Comparison of ENCODE assay signal across 2 cellular contexts in genomic region chr20:48930035-48930434, GRCh38.
TF ChIP-seq lines count a peak whose summit lies in the region.

No MANE protein-coding gene starts in this region.

TF ChIP-seq in HepG2, 621 proteins besides CTCF, POLR2A, EP300 and RAD21:
- TF ChIP-seq ZNF605 (CRISPR knock-in tag; IDR thresholded peaks at IDR 0.05) (0 out of 2 replicates have a peak, but pooled peaks have one; percentile 15), TBX2 (CRISPR knock-in tag; IDR thresholded peaks at IDR 0.05; ENCODE audit: borderline replicate concordance) (no peak), ZNF33A (CRISPR knock-in tag; IDR thresholded peaks at IDR 0.05; ENCODE audit: borderline replicate concordance) (no peak)
TF ChIP-seq in HepG2: peak in this region for 1.

TF ChIP-seq in GM23338, 12 proteins besides CTCF, POLR2A, EP300 and RAD21:
- TF ChIP-seq ZNF462 (CRISPR knock-in tag; IDR thresholded peaks at IDR 0.05), result no peak
- TF ChIP-seq POLR2AphosphoS5 (IDR thresholded peaks at IDR 0.05; ENCODE audit: low read depth), result no peak
- TF ChIP-seq STAT1 (IDR thresholded peaks at IDR 0.05; ENCODE audit: unreplicated experiment), result no peak
- no peak for TF ChIP-seq NANOG (IDR thresholded peaks at IDR 0.05; ENCODE audit: borderline replicate concordance)
- no peak for TF ChIP-seq JUNB (IDR thresholded peaks at IDR 0.05; ENCODE audit: unreplicated experiment)
- TF ChIP-seq ZNF331 (CRISPR knock-in tag; IDR thresholded peaks at IDR 0.05; ENCODE audit: low read depth), result no peak
- TF ChIP-seq EZH2 (IDR thresholded peaks at IDR 0.05; ENCODE audit: low read depth, unreplicated experiment), result no peak
- no peak for TF ChIP-seq EZH2phosphoT487 (IDR thresholded peaks at IDR 0.05; ENCODE audit: unreplicated experiment)
- TF ChIP-seq CREB1 (CRISPR knock-in tag; IDR thresholded peaks at IDR 0.05; ENCODE audit: low read depth), result no peak
- TF ChIP-seq REST (IDR thresholded peaks at IDR 0.05; ENCODE audit: unreplicated experiment), result no peak
- no peak for TF ChIP-seq ETS1 (IDR thresholded peaks at IDR 0.05)
- TF ChIP-seq ZNF114 (CRISPR knock-in tag; IDR thresholded peaks at IDR 0.05), result no peak
